7 cellular contexts compared by ENCODE assay signal in the genomic region with DNA sequence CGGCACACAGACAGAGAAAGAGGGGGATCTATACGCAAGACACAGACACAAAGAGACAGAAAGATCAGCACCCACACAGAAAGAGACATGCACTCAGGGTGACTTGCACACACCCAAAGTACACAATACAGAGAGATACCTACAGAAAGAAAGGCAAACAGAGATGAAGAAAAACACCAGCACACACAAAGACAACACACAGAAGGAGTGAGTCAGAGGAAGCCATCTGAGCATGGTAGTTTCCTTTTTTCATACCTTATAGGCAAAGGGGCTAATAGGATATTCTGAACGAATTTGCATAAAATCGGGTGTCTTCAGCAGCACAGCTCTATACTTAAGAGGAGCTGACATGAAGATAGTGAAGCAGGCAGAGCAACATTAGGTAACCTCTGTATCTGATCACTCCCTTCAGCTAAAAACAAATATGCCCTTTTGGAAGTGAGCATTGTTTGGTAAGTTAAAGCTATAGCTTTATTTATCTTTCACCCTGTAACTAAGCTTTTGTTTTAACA.
A peak's percentile ranks its signal among the peaks of the same experiment; 100 is the strongest.
DNase-seq lines count a peak whose midpoint lies in the region; ATAC-seq and TF ChIP-seq lines count a peak whose summit lies in the region.

No MANE protein-coding gene starts in this region.

- ATAC-seq in GM18868 (IDR thresholded peaks at IDR 0.05; ENCODE audit: unreplicated experiment) (peak; percentile 83), HG03064 (IDR thresholded peaks at IDR 0.05; ENCODE audit: low read depth, unreplicated experiment) (peak; percentile 76), HG03439 (IDR thresholded peaks at IDR 0.05; ENCODE audit: unreplicated experiment) (no peak)
- ATAC-seq in activated T-helper 17 cell treated with anti-CD3 and anti-CD28 coated beads, Interleukin-2, amount 50 U/mL, for 72 hours (replicated peaks) = peak; percentile 43

- H3K4me3 Mint-ChIP-seq in activated T-helper 17 cell treated with anti-CD3 and anti-CD28 coated beads, Interleukin-2, amount 50 U/mL, for 72 hours = no peak overlapping the region
- H3K4me3 Mint-ChIP-seq in neural crest cell = no peak overlapping the region

- no peaks in the 10 kb centered on the region for H3K9me3 Mint-ChIP-seq in activated T-helper 17 cell treated with anti-CD3 and anti-CD28 coated beads, Interleukin-2, amount 50 U/mL, for 72 hours
- H3K9me3 Mint-ChIP-seq in neural crest cell = no peaks in the 10 kb centered on the region

- no peak for DNase-seq in neural crest cell (ENCODE audit: low read depth, low spot score)
- DNase-seq in HCEC 1CT = no peak
- no peak for DNase-seq in stimulated activated CD4-positive, alpha-beta T cell treated with anti-CD3 and anti-CD28 coated beads, Interleukin-2, amount 100 ng/mL, for 48 hours

- H3K27ac Mint-ChIP-seq in activated T-helper 17 cell treated with anti-CD3 and anti-CD28 coated beads, Interleukin-2, amount 50 U/mL, for 72 hours = no peak overlapping the region
- H3K27ac Mint-ChIP-seq in neural crest cell (ENCODE audit: unreplicated experiment) = peak overlapping the region; percentile 81

- no peaks in the 10 kb centered on the region for H3K4me1 Mint-ChIP-seq in activated T-helper 17 cell treated with anti-CD3 and anti-CD28 coated beads, Interleukin-2, amount 50 U/mL, for 72 hours
- H3K4me1 Mint-ChIP-seq in neural crest cell = peaks cover 18% of the 10 kb centered on the region

- H3K27me3 Mint-ChIP-seq in activated T-helper 17 cell treated with anti-CD3 and anti-CD28 coated beads, Interleukin-2, amount 50 U/mL, for 72 hours = no peaks in the 10 kb centered on the region
- H3K27me3 Mint-ChIP-seq in neural crest cell (ENCODE audit: low read depth) = no peaks in the 10 kb centered on the region

- H3K36me3 Mint-ChIP-seq in activated T-helper 17 cell treated with anti-CD3 and anti-CD28 coated beads, Interleukin-2, amount 50 U/mL, for 72 hours (ENCODE audit: low read depth) = peaks cover 47% of the 10 kb centered on the region
- peaks cover 24% of the 10 kb centered on the region for H3K36me3 Mint-ChIP-seq in neural crest cell (ENCODE audit: low read depth)

- TF ChIP-seq CTCF in neural crest cell (conservative IDR thresholded peaks at IDR 0.05) = no peak
